21 cellular contexts compared by ENCODE assay signal in genomic region chr7:41885078-41885477, GRCh38.
DNase-seq lines count a peak whose midpoint lies in the region; ATAC-seq, FAIRE-seq and TF ChIP-seq lines count a peak whose summit lies in the region.
"Had no signal": no experiment of that assay in that cellular context is flagged by ENCODE, and none has a peak within 500 bp of the region (broad histone marks: within the 10 kb centered on the region; RNA-seq: fewer than 3 reads in every experiment).

No MANE protein-coding gene starts in this region.

- no peaks in the 10 kb centered on the region for H3K27me3 ChIP-seq in dorsolateral prefrontal cortex
- H3K27me3 ChIP-seq: ovary, uterus had no signal

- peak overlapping the region; percentile 76 for H3K27ac Mint-ChIP-seq in activated T-cell treated with anti-CD3 and anti-CD28 coated beads, Interleukin-2, amount 50 U/mL, for 72 hours

- no peak overlapping the region for H3K4me3 ChIP-seq in fibroblast of mammary gland (ENCODE audit: control insufficient read depth, low read depth, low read length)
- H3K4me3 ChIP-seq in dorsolateral prefrontal cortex, result no peak overlapping the region
- H3K4me3 ChIP-seq: heart left ventricle, ovary, uterus had no signal

- FAIRE-seq in RCC 7860 (lab: Jason Lieb, UNC), result peak; percentile 78
- FAIRE-seq: small intestine had no signal

- intact Hi-C loops in dorsolateral prefrontal cortex (cut with DNase I), result no loop called here

- H3K27ac ChIP-seq in dorsolateral prefrontal cortex, result no peak overlapping the region
- H3K27ac ChIP-seq: heart left ventricle, ovary had no signal

- ATAC-seq in activated T-cell treated with anti-CD3 and anti-CD28 coated beads, Interleukin-2, amount 50 U/mL, for 72 hours (replicated peaks in 1 of 2), result no peak
- ATAC-seq: activated T-cell treated with anti-CD3 and anti-CD28 coated beads, Interleukin-2, amount 50 U/mL, for 4 hours; heart left ventricle had no signal

- TF ChIP-seq CTCF in fibroblast of mammary gland (conservative IDR thresholded peaks at IDR 0.05; ENCODE audit: control insufficient read depth, insufficient read depth, low read depth, low read length) (no peak), dorsolateral prefrontal cortex (IDR thresholded peaks at IDR 0.05 in 54 of 56, conservative IDR thresholded peaks at IDR 0.05 in 2 of 56; ENCODE audit: low read depth in 1 of 56, partially characterized antibody in 56 of 56) (no peak)

- peaks cover 11 to 18% of the 10 kb centered on the region in 2 donors for H3K36me3 Mint-ChIP-seq in activated T-cell treated with anti-CD3 and anti-CD28 coated beads, Interleukin-2, amount 50 U/mL, for 72 hours (ENCODE audit: insufficient read depth in 2 of 2)

- peak overlapping the region; percentile 5 to 13 for H3K4me3 Mint-ChIP-seq in activated T-cell treated with anti-CD3 and anti-CD28 coated beads, Interleukin-2, amount 50 U/mL, for 72 hours
- H3K4me3 Mint-ChIP-seq: activated T-cell treated with anti-CD3 and anti-CD28 coated beads, Interleukin-2, amount 50 U/mL, for 4 hours; stimulated activated naive CD8-positive, alpha-beta T cell treated with anti-CD3 and anti-CD28 coated beads, Interleukin-15, Interleukin-2, amounts not matched to agents 100 ng/mL and 50 ng/mL, for 24 hours had no signal

- H3K27me3 Mint-ChIP-seq in activated T-cell treated with anti-CD3 and anti-CD28 coated beads, Interleukin-2, amount 50 U/mL, for 72 hours (ENCODE audit: low read depth), result peaks cover 38% of the 10 kb centered on the region

- peaks cover 70% of the 10 kb centered on the region for H3K4me1 Mint-ChIP-seq in activated T-cell treated with anti-CD3 and anti-CD28 coated beads, Interleukin-2, amount 50 U/mL, for 72 hours (ENCODE audit: low read depth)

- H3K9me3 Mint-ChIP-seq in activated T-cell treated with anti-CD3 and anti-CD28 coated beads, Interleukin-2, amount 50 U/mL, for 72 hours, result peaks cover 5 to 12% of the 10 kb centered on the region in 2 donors

- no peak for DNase-seq in activated T-cell treated with anti-CD3 and anti-CD28 coated beads, Interleukin-2, amount 50 U/mL, for 72 hours
- no peak for DNase-seq in activated T-cell treated with anti-CD3 and anti-CD28 coated beads, Interleukin-2, amount 50 U/mL, for 1 hour
- DNase-seq in RCC 7860 (ENCODE audit: low spot score) (peak; percentile 75), fibroblast of mammary gland (ENCODE audit: low read depth) (peak; percentile 60), renal cortical epithelial cell (ENCODE audit: low read depth) (peak; percentile 69), germinal center (ENCODE audit: low spot score) (no peak), dorsolateral prefrontal cortex (no peak), UCSD-AML1 (lab: John Stamatoyannopoulos, UW; ENCODE audit: unreplicated experiment) (no peak)
- DNase-seq: activated CD4-positive, alpha-beta T cell treated with anti-CD3 and anti-CD28 coated beads for 4 hours; activated T-cell treated with anti-CD3 and anti-CD28 coated beads, Interleukin-2, amount 50 U/mL, for 4 hours; cerebellar nuclear complex; COR-L47; heart left ventricle; islet precursor cell; NCI-H1092 treated with DMSO at 0.1 percent for 48 hours; ovary; SHP77; small intestine; T-helper 9 cell; uterus had no signal

Comparison
In these comparisons a context has a peak if more than half of its experiments do, and no peak if none do; other contexts are left out.
1. DNase-seq: peak in RCC 7860 (single experiment), fibroblast of mammary gland (single experiment) and renal cortical epithelial cell (single experiment); none in activated T-cell treated with anti-CD3 and anti-CD28 coated beads, Interleukin-2, amount 50 U/mL, for 72 hours (0 of 2), activated T-cell treated with anti-CD3 and anti-CD28 coated beads, Interleukin-2, amount 50 U/mL, for 1 hour (single experiment), germinal center (single experiment), dorsolateral prefrontal cortex (0 of 10) and UCSD-AML1 (single experiment).